ENCODE assay signal across 24 cellular contexts in genomic region chr4:6184169-6184568, GRCh38. TPM values are rescaled to one million over a fixed set of nuclear protein-coding genes. Genes with fewer than 3 reads are reported as not detected.
DNase-seq lines count a peak whose midpoint lies in the region; ATAC-seq, FAIRE-seq and TF ChIP-seq lines count a peak whose summit lies in the region.
"Had no signal": no experiment of that assay in that cellular context is flagged by ENCODE, and none has a peak within 500 bp of the region (broad histone marks: within the 10 kb centered on the region; RNA-seq: fewer than 3 reads in every experiment).

No MANE protein-coding gene starts in this region.

- H3K9me3 ChIP-seq in DOHH2 (ENCODE audit: control insufficient read depth, insufficient read depth, low read length): no peaks in the 10 kb centered on the region
- H3K9me3 ChIP-seq: upper lobe of right lung had no signal

- no peaks in the 10 kb centered on the region; the same call in 1 of the 2 replicates for H3F3A ChIP-seq in DOHH2 (ENCODE audit: control insufficient read depth, insufficient read depth)

- TF ChIP-seq CTCF in DOHH2 (IDR thresholded peaks at IDR 0.05; ENCODE audit: low read depth, low read length, poor library complexity, severe bottlenecking) (no peak), bronchial epithelial cell (IDR thresholded peaks at IDR 0.05; ENCODE audit: insufficient read depth, low read length, severe bottlenecking) (no peak)

- no peaks in the 10 kb centered on the region for H3K27me3 ChIP-seq in DOHH2 (ENCODE audit: control insufficient read depth, low read length)
- H3K27me3 ChIP-seq in bronchial epithelial cell (ENCODE audit: control insufficient read depth, insufficient read depth, low read length): no peaks in the 10 kb centered on the region
- H3K27me3 ChIP-seq: Peyer's patch had no signal

- H3K4me3 ChIP-seq in DOHH2 (ENCODE audit: low read length) (peak overlapping the region; percentile 24; the same call in 1 of the 2 replicates), bronchial epithelial cell (ENCODE audit: low read depth, low read length) (no peak overlapping the region)
- H3K4me3 ChIP-seq: lung, Peyer's patch, upper lobe of right lung had no signal

- peaks cover 57% of the 10 kb centered on the region for H3K4me1 ChIP-seq in DOHH2 (ENCODE audit: control insufficient read depth, low read length)
- H3K4me1 ChIP-seq: Peyer's patch, upper lobe of right lung had no signal

- H3K9me2 ChIP-seq in DOHH2 (replicated peaks; ENCODE audit: control insufficient read depth, low read length): no peaks in the 10 kb centered on the region

- peak overlapping the region; percentile 48 for H3K4me2 ChIP-seq in DOHH2 (ENCODE audit: low read length)

- FAIRE-seq in bronchial epithelial cell (lab: Jason Lieb, UNC): peak; percentile 55
- FAIRE-seq: H1 had no signal

- H3K79me2 ChIP-seq in DOHH2 (ENCODE audit: control insufficient read depth, low read length): no peaks in the 10 kb centered on the region

- peak; percentile 5 for DNase-seq in LHCN-M2 (ENCODE audit: low read depth)
- no peak for DNase-seq in bronchial epithelial cell (ENCODE audit: low read depth)
- DNase-seq in 8988T: no peak
- DNase-seq in SKM-1 treated with dmso at 0.1 percent for 144 hours (lab: John Stamatoyannopoulos, UW; ENCODE audit: unreplicated experiment): no peak
- DNase-seq: activated naive CD4-positive, alpha-beta T cell treated with anti-CD3 and anti-CD28 coated beads, Interleukin-2, amount 50 U/mL, for 16 hours; C1 segment of cervical spinal cord; dermis blood vessel endothelial cell; immature natural killer cell; NCI-H1092; NCI-H2107; NCI-H774; stimulated activated CD4-positive, alpha-beta T cell treated with anti-CD3 and anti-CD28 coated beads, Interleukin-15, amount 100 ng/mL, for 24 hours; upper lobe of right lung had no signal

- H4K20me1 ChIP-seq in DOHH2 (ENCODE audit: control insufficient read depth, insufficient read depth, low read depth, low read length): no peaks in the 10 kb centered on the region

- ATAC-seq in GM19372 (IDR thresholded peaks at IDR 0.05; ENCODE audit: low read depth, unreplicated experiment) (peak; percentile 7), HG03097 (IDR thresholded peaks at IDR 0.05; ENCODE audit: low FRiP score, unreplicated experiment) (no peak), HG03460 (IDR thresholded peaks at IDR 0.05; ENCODE audit: unreplicated experiment) (no peak)
- ATAC-seq: SK-N-SH treated with all-trans-retinoic acid at 6 μM for 48 hours; stimulated activated naive CD8-positive, alpha-beta T cell treated with anti-CD3 and anti-CD28 coated beads, Interleukin-15, amount 100 ng/mL, for 72 hours; upper lobe of right lung had no signal

- peak overlapping the region; percentile 50 for H3K27ac ChIP-seq in DOHH2 (ENCODE audit: low read depth, low read length)
- H3K27ac ChIP-seq: Peyer's patch, upper lobe of right lung had no signal

- H3K36me3 ChIP-seq in DOHH2 (ENCODE audit: control insufficient read depth, low read length): no peaks in the 10 kb centered on the region
- H3K36me3 ChIP-seq in bronchial epithelial cell (ENCODE audit: control insufficient read depth, insufficient read depth, low read length): no peaks in the 10 kb centered on the region
- H3K36me3 ChIP-seq: Peyer's patch, upper lobe of right lung had no signal

RNA-seq across cellular contexts. Expression of gene JAKMIP1, which starts 16.2 kb away (rescaled TPM):
- total RNA-seq in LHCN-M2 (2014; rRNA removed): not detected in 2 replicates
- not detected for polyA plus RNA-seq in LHCN-M2 (2012)
- total RNA-seq in bronchial epithelial cell: not detected in 2 replicates
- total RNA-seq: dermis blood vessel endothelial cell, epithelial cell of proximal tubule, glomerular endothelial cell had no signal
